1 cellular context compared by ENCODE assay signal in genomic region chr12:2855546-2855945, GRCh38.
TF ChIP-seq lines count a peak whose summit lies in the region.

No MANE protein-coding gene starts in this region.

TF ChIP-seq in HEK293, 187 proteins besides CTCF, POLR2A, EP300 and RAD21:
- TF ChIP-seq ZNF571 (tag by site-specific recombination; IDR thresholded peaks at IDR 0.05) (no peak), GLIS1 (tag by site-specific recombination; IDR thresholded peaks at IDR 0.05) (no peak), OVOL3 (tag by site-specific recombination; IDR thresholded peaks at IDR 0.05) (no peak), MZF1 (tag by site-specific recombination; IDR thresholded peaks at IDR 0.05; ENCODE audit: borderline replicate concordance) (no peak), ZNF2 (tag by site-specific recombination; IDR thresholded peaks at IDR 0.05) (no peak), ZNF600 (tag by site-specific recombination; IDR thresholded peaks at IDR 0.05) (peak; percentile 90), ZSCAN4 (tag by site-specific recombination; IDR thresholded peaks at IDR 0.05) (no peak)
- TF ChIP-seq, protein P1, sequence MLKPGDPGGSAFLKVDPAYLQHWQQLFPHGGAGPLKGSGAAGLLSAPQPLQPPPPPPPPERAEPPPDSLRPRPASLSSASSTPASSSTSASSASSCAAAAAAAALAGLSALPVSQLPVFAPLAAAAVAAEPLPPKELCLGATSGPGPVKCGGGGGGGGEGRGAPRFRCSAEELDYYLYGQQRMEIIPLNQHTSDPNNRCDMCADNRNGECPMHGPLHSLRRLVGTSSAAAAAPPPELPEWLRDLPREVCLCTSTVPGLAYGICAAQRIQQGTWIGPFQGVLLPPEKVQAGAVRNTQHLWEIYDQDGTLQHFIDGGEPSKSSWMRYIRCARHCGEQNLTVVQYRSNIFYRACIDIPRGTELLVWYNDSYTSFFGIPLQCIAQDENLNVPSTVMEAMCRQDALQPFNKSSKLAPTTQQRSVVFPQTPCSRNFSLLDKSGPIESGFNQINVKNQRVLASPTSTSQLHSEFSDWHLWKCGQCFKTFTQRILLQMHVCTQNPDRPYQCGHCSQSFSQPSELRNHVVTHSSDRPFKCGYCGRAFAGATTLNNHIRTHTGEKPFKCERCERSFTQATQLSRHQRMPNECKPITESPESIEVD (tag by site-specific recombination; IDR thresholded peaks at IDR 0.05) = no peak
